16 cellular contexts compared by ENCODE assay signal in genomic region chr20:25532971-25533391, GRCh38. TPM values are rescaled to one million over a fixed set of nuclear protein-coding genes. Genes with fewer than 3 reads are reported as not detected.
DNase-seq lines count a peak whose midpoint lies in the region; ATAC-seq and TF ChIP-seq lines count a peak whose summit lies in the region.
"Had no signal": no experiment of that assay in that cellular context is flagged by ENCODE, and none has a peak within 500 bp of the region (broad histone marks: within the 10 kb centered on the region; RNA-seq: fewer than 3 reads in every experiment).

No MANE protein-coding gene starts in this region.

- TF ChIP-seq RAD21 in IMR-90 (IDR thresholded peaks at IDR 0.05; ENCODE audit: low read length): no peak

- no peak overlapping the region for H2BK15ac ChIP-seq in IMR-90 (ENCODE audit: low read depth, low read length)
- H2BK15ac ChIP-seq in mesenchymal stem cell (ENCODE audit: low read depth, poor library complexity, severe bottlenecking): no peak overlapping the region

- H3K36me3 ChIP-seq in IMR-90 (ENCODE audit: control insufficient read depth, insufficient read depth, low read length) (peaks cover 4% of the 10 kb centered on the region), endodermal cell (ENCODE audit: control insufficient read depth, insufficient read depth, low read length) (peaks cover 32% of the 10 kb centered on the region), mesenchymal stem cell (ENCODE audit: control insufficient read depth in 1 of 2, insufficient read depth in 2 of 2, low read depth in 1 of 2, low read length in 2 of 2) (peaks cover 0 to 12% of the 10 kb centered on the region in 2 experiments)
- H3K36me3 ChIP-seq: heart right ventricle, spleen had no signal

- H3K14ac ChIP-seq in IMR-90 (replicated peaks; ENCODE audit: low read depth, low read length) (no peak overlapping the region), mesenchymal stem cell (ENCODE audit: low read length in 2 of 2) (no peak overlapping the region)

- dilution Hi-C loops in IMR-90 (cut with HindIII; ENCODE audit: low sequenced_read_pairs, unreplicated experiment): no loop called here

- CTCF ChIA-PET in IMR-90 (lab: Yijun Ruan, JAX): no interaction called here

- no peak overlapping the region for H3K27ac ChIP-seq in IMR-90 (ENCODE audit: insufficient read depth, low read length)
- H3K27ac ChIP-seq in endodermal cell (ENCODE audit: low read depth, low read length): peak overlapping the region; percentile 42
- no peak overlapping the region for H3K27ac ChIP-seq in mesenchymal stem cell (ENCODE audit: low read length, poor library complexity, severe bottlenecking)
- peak overlapping the region; percentile 53 for H3K27ac ChIP-seq in temporal lobe (ENCODE audit: low read depth, low read length)
- H3K27ac ChIP-seq: BLaER1 had no signal

- H3K27me3 ChIP-seq in IMR-90 (ENCODE audit: control insufficient read depth, insufficient read depth, low read length) (no peaks in the 10 kb centered on the region), endodermal cell (ENCODE audit: control insufficient read depth, insufficient read depth, low read length, poor library complexity, severe bottlenecking) (no peaks in the 10 kb centered on the region), mesenchymal stem cell (ENCODE audit: control insufficient read depth in 1 of 2, insufficient read depth in 1 of 2, low read length in 2 of 2) (no peaks in the 10 kb centered on the region)
- H3K27me3 ChIP-seq: BLaER1, heart right ventricle, spleen had no signal

- no peak overlapping the region for H3K4ac ChIP-seq in IMR-90 (ENCODE audit: low read depth, low read length)
- no peak overlapping the region for H3K4ac ChIP-seq in mesenchymal stem cell (ENCODE audit: low read depth in 1 of 2, low read length in 2 of 2)

- H2BK20ac ChIP-seq in IMR-90 (ENCODE audit: low read depth, low read length): no peak overlapping the region

- H3K23ac ChIP-seq in IMR-90 (ENCODE audit: low read depth, low read length) (no peak overlapping the region), mesenchymal stem cell (ENCODE audit: low read length in 2 of 2) (no peak overlapping the region)

- POLR2A ChIA-PET in IMR-90 (lab: Charles Lee; ENCODE audit: unreplicated experiment): no interaction called here

- H3K56ac ChIP-seq in IMR-90 (ENCODE audit: extremely low read depth, insufficient read depth, low read length): no peak overlapping the region

- H3K4me1 Mint-ChIP-seq in endodermal cell: peaks cover 25% of the 10 kb centered on the region
- H3K4me1 Mint-ChIP-seq in T-helper 2 cell treated with Interferon-gamma antibody and Interleukin-4, amounts not matched to agents 5 μg/mL and 100 μg/mL, for 36 hours (ENCODE audit: low read depth): no peaks in the 10 kb centered on the region
- H3K4me1 Mint-ChIP-seq: activated T-helper 17 cell treated with anti-CD3 and anti-CD28 coated beads, Interleukin-2, amount 50 U/mL, for 72 hours had no signal

- DNase-seq in IMR-90 (no peak), endodermal cell (no peak), mesenchymal stem cell (no peak), LoVo (ENCODE audit: low spot score) (no peak), HPDE6-E6E7 (ENCODE audit: extremely low spot score) (no peak)
- DNase-seq in activated naive CD4-positive, alpha-beta T cell treated with Interleukin-2 at 50 U/mL for 16 hours: no peak
- DNase-seq in T-helper 2 cell treated with Interferon-gamma antibody and Interleukin-4, amounts not matched to agents 5 μg/mL and 100 μg/mL, for 36 hours (ENCODE audit: low spot score): no peak
- DNase-seq: activated CD8-positive, alpha-beta T cell treated with anti-CD3 and anti-CD28 coated beads for 36 hours; DMS79; heart right ventricle; NCI-H1092; spleen had no signal

- no peak for TF ChIP-seq POLR2A in IMR-90 (IDR thresholded peaks at IDR 0.05; ENCODE audit: low read depth, low read length)

- H3K4me2 ChIP-seq in IMR-90 (ENCODE audit: low read depth, low read length): no peak overlapping the region
- no peak overlapping the region for H3K4me2 ChIP-seq in mesenchymal stem cell (ENCODE audit: low read length, poor library complexity, severe bottlenecking)
- H3K4me2 ChIP-seq: BLaER1 had no signal

- peaks cover 4% of the 10 kb centered on the region; the same call in 1 of the 2 replicates for H3K9me1 ChIP-seq in IMR-90 (ENCODE audit: insufficient read depth, low read length)

- no peak for ATAC-seq in IMR-90 (ENCODE audit: low read depth)
- ATAC-seq: activated CD8-positive, alpha-beta T cell treated with anti-CD3 and anti-CD28 coated beads for 36 hours; activated T-helper 17 cell treated with anti-CD3 and anti-CD28 coated beads, Interleukin-2, amount 50 U/mL, for 72 hours had no signal

- H2BK120ac ChIP-seq in IMR-90 (ENCODE audit: low read depth, low read length) (no peak overlapping the region), mesenchymal stem cell (ENCODE audit: low read depth, low read length) (no peak overlapping the region)

- H3K4me1 ChIP-seq in IMR-90 (ENCODE audit: control insufficient read depth, insufficient read depth, low read length) (no peaks in the 10 kb centered on the region; the same call in 1 of the 2 replicates), endodermal cell (ENCODE audit: control insufficient read depth, insufficient read depth, low read length) (peaks cover 10% of the 10 kb centered on the region), mesenchymal stem cell (ENCODE audit: control insufficient read depth, insufficient read depth, low read depth, low read length) (peaks cover 2% of the 10 kb centered on the region)

- peaks cover 30% of the 10 kb centered on the region for H4K20me1 ChIP-seq in IMR-90 (ENCODE audit: insufficient read depth, low read length)
- H4K20me1 ChIP-seq: BLaER1 had no signal

- H3K18ac ChIP-seq in IMR-90 (ENCODE audit: low read depth, low read length): no peak overlapping the region
- H3K18ac ChIP-seq in mesenchymal stem cell (ENCODE audit: low read depth in 1 of 2, low read length in 2 of 2): no peak overlapping the region

- no peak overlapping the region for H3K4me3 Mint-ChIP-seq in endodermal cell
- H3K4me3 Mint-ChIP-seq in T-helper 2 cell treated with Interferon-gamma antibody and Interleukin-4, amounts not matched to agents 5 μg/mL and 100 μg/mL, for 36 hours: no peak overlapping the region
- H3K4me3 Mint-ChIP-seq: activated CD8-positive, alpha-beta T cell treated with anti-CD3 and anti-CD28 coated beads for 36 hours; activated T-helper 17 cell treated with anti-CD3 and anti-CD28 coated beads, Interleukin-2, amount 50 U/mL, for 72 hours; IgD-negative memory B cell had no signal

- H3K27me3 Mint-ChIP-seq in endodermal cell (ENCODE audit: insufficient read depth): no peaks in the 10 kb centered on the region
- H3K27me3 Mint-ChIP-seq in T-helper 2 cell treated with Interferon-gamma antibody and Interleukin-4, amounts not matched to agents 5 μg/mL and 100 μg/mL, for 36 hours (ENCODE audit: low read depth): peaks cover 2% of the 10 kb centered on the region
- H3K27me3 Mint-ChIP-seq: activated CD8-positive, alpha-beta T cell treated with anti-CD3 and anti-CD28 coated beads for 36 hours; activated T-helper 17 cell treated with anti-CD3 and anti-CD28 coated beads, Interleukin-2, amount 50 U/mL, for 72 hours had no signal

- H2AK9ac ChIP-seq in IMR-90 (replicated peaks; ENCODE audit: low read depth, low read length, poor library complexity): no peak overlapping the region

- H3K36me3 Mint-ChIP-seq in endodermal cell (ENCODE audit: low read depth): peaks cover 53% of the 10 kb centered on the region
- H3K36me3 Mint-ChIP-seq in T-helper 2 cell treated with Interferon-gamma antibody and Interleukin-4, amounts not matched to agents 5 μg/mL and 100 μg/mL, for 36 hours (ENCODE audit: low read depth): no peaks in the 10 kb centered on the region

- no peak overlapping the region for H4K8ac ChIP-seq in IMR-90 (ENCODE audit: low read depth in 2 of 2, low read length in 2 of 2)
- no peak overlapping the region for H4K8ac ChIP-seq in mesenchymal stem cell (ENCODE audit: low read length)

- H3K79me1 ChIP-seq in IMR-90 (ENCODE audit: low read depth in 1 of 2, low read length in 2 of 2) (peaks cover 11 to 39% of the 10 kb centered on the region in 2 experiments; a peak in 3 of 4 replicates), mesenchymal stem cell (replicated peaks; ENCODE audit: low read length, poor library complexity, severe bottlenecking) (peaks cover 36% of the 10 kb centered on the region)

- no peak overlapping the region for H4K91ac ChIP-seq in IMR-90 (ENCODE audit: insufficient read depth, low read depth, low read length)
- H4K91ac ChIP-seq in mesenchymal stem cell (ENCODE audit: low read length): no peak overlapping the region

- peak overlapping the region; percentile 74 for H3K27ac Mint-ChIP-seq in endodermal cell
- H3K27ac Mint-ChIP-seq in T-helper 2 cell treated with Interferon-gamma antibody and Interleukin-4, amounts not matched to agents 5 μg/mL and 100 μg/mL, for 36 hours: no peak overlapping the region
- H3K27ac Mint-ChIP-seq: activated CD8-positive, alpha-beta T cell treated with anti-CD3 and anti-CD28 coated beads for 36 hours; activated T-helper 17 cell treated with anti-CD3 and anti-CD28 coated beads, Interleukin-2, amount 50 U/mL, for 72 hours had no signal

- H2AFZ ChIP-seq in IMR-90 (replicated peaks; ENCODE audit: low read length, poor library complexity) (no peak overlapping the region), mesenchymal stem cell (ENCODE audit: low read depth, low read length) (no peak overlapping the region)

- no peak overlapping the region for H2BK5ac ChIP-seq in IMR-90 (ENCODE audit: low read depth, low read length, poor library complexity, severe bottlenecking)
- H2BK5ac ChIP-seq in mesenchymal stem cell (ENCODE audit: low read depth, low read length, poor library complexity, severe bottlenecking): no peak overlapping the region

- TF ChIP-seq CTCF in IMR-90 (conservative IDR thresholded peaks at IDR 0.05; ENCODE audit: low read depth, low read length): no peak
- TF ChIP-seq CTCF in endodermal cell (conservative IDR thresholded peaks at IDR 0.05): no peak

- peaks cover 32% of the 10 kb centered on the region for H3K9me3 Mint-ChIP-seq in endodermal cell
- H3K9me3 Mint-ChIP-seq in T-helper 2 cell treated with Interferon-gamma antibody and Interleukin-4, amounts not matched to agents 5 μg/mL and 100 μg/mL, for 36 hours: peaks cover 6% of the 10 kb centered on the region

- peak overlapping the region; percentile 21; the same call in 1 of the 2 replicates for H3K9ac ChIP-seq in IMR-90 (ENCODE audit: low read depth, low read length)
- no peak overlapping the region for H3K9ac ChIP-seq in endodermal cell (ENCODE audit: extremely low read depth, low read length, poor library complexity, severe bottlenecking)
- H3K9ac ChIP-seq in mesenchymal stem cell (ENCODE audit: low read length): peak overlapping the region; percentile 74
- H3K9ac ChIP-seq: BLaER1 had no signal

- WGBS in IMR-90 (ENCODE audit: extremely low coverage in 2 of 2, insufficient read length in 1 of 2), 2 experiments: 100% methylated on average over 4 of the region's 11 CpGs; no CpG with 5 or more reads in 1 of the 2 experiments
- WGBS in endodermal cell (ENCODE audit: insufficient coverage in 1 of 2, insufficient read length in 1 of 2), 2 experiments: 94 to 96% methylated on average over 11 of the region's 11 CpGs
- whole genome bisulfite sequencing in mesenchymal stem cell: 82% methylated on average over 11 of the region's 11 CpGs

- no peak overlapping the region for H3K4me3 ChIP-seq in IMR-90 (ENCODE audit: insufficient read depth, low read depth, low read length)
- H3K4me3 ChIP-seq in endodermal cell (ENCODE audit: low read length): peak overlapping the region; percentile 45
- peak overlapping the region in 1 of 2 experiments; percentile 31 for H3K4me3 ChIP-seq in mesenchymal stem cell (ENCODE audit: insufficient read depth in 1 of 2, low read depth in 1 of 2, low read length in 2 of 2)
- H3K4me3 ChIP-seq: BLaER1, heart right ventricle had no signal

- no peak overlapping the region for H4K5ac ChIP-seq in IMR-90 (ENCODE audit: low read depth, low read length)

- no TSS peak for BruUV-seq in IMR-90 (replicated peaks; lab: Mats Ljungman, UMichigan)

- no peak overlapping the region for H2BK12ac ChIP-seq in mesenchymal stem cell (ENCODE audit: low read length in 2 of 2)

- H2AK5ac ChIP-seq in IMR-90 (ENCODE audit: low read depth, low read length): no peak overlapping the region; the same call in 1 of the 2 replicates
- H2AK5ac ChIP-seq in mesenchymal stem cell (ENCODE audit: low read length, severe bottlenecking): no peak overlapping the region

- no peaks in the 10 kb centered on the region for H3K9me3 ChIP-seq in IMR-90 (ENCODE audit: control insufficient read depth, insufficient read depth, low read length)
- peaks cover 22% of the 10 kb centered on the region for H3K9me3 ChIP-seq in endodermal cell (ENCODE audit: control insufficient read depth, low read length)
- no peaks in the 10 kb centered on the region for H3K9me3 ChIP-seq in mesenchymal stem cell (ENCODE audit: control insufficient read depth, low read length)

- intact Hi-C loops in IMR-90 (cut with micrococcal nuclease): no loop called here

- in situ Hi-C loops in IMR-90 (cut with MboI; ENCODE audit: low sequenced_read_pairs): loop anchor here (25.0 kb wide), 1 partner anchor 221 kb away; no protein-coding TSS in a partner anchor

RNA-seq across cellular contexts. Expression of gene NINL, which starts 52.4 kb away (rescaled TPM):
- total RNA-seq in IMR-90 (2012; rRNA removed) (3.0 and 3.6 TPM in 2 replicates), endodermal cell (100 to 1,000 TPM in 1 of 2 donors, 10 to 100 TPM in 1; 78.5 to 101 TPM), temporal lobe (15.5 TPM)
- 10.4 and 11.2 TPM in 2 replicates for polyA plus RNA-seq in IMR-90 (2012; rRNA removed)
- polyA plus RNA-seq in IMR-90 (2012; cell fraction: cytosol; rRNA removed): 4.6 and 6.5 TPM in 2 replicates
- 41.6 and 58.2 TPM in 2 replicates for polyA plus RNA-seq in IMR-90 (2012; cell fraction: nucleus; rRNA removed; ENCODE audit: low replicate concordance)
- polyA plus RNA-seq in endodermal cell (2013, experiment 1 of 2): 48.7 TPM
- 43.3 TPM for polyA plus RNA-seq in endodermal cell (2013, experiment 2 of 2)
- 6.8 TPM for polyA plus RNA-seq in mesenchymal stem cell (2013, experiment 1 of 2)
- polyA plus RNA-seq in mesenchymal stem cell (2013, experiment 2 of 2): 6.4 TPM

Comparison
In these comparisons a context has a peak if more than half of its experiments do, and no peak if none do; other contexts are left out.
1. H3K27ac ChIP-seq: peak in endodermal cell (single experiment) and temporal lobe (single experiment); none in IMR-90 (single experiment) and mesenchymal stem cell (single experiment).